In the genomic region with DNA sequence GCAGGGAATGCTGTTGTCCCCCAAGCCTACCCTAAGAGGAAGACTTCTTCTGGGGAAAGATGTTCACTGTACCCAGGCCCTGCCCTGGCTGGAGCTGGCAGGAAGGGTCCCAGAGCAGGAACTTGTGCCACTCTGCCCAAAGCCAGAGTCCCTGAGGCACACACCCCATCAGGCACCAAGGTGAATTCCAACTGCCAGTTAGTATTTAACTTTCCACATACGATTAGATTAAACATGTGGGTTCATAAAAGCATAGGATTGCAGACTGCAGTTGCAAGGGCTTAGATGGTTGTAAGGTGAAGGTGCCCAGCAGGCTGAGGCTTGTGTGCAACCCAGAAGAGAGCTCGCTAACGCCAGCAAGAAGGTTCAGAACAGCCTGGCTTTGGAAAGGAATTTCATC, we compare ENCODE assay signal across 1 cellular context.
TF ChIP-seq lines count a peak whose summit lies in the region.

A gene with protein sequence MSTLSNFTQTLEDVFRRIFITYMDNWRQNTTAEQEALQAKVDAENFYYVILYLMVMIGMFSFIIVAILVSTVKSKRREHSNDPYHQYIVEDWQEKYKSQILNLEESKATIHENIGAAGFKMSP (plus strand): TSS at position 274 of the 400 bp plus-strand sequence. CDS start 6,473 bp downstream, outside the sequence.

TF ChIP-seq in K562, 482 proteins besides CTCF, POLR2A, EP300 and RAD21:
- TF ChIP-seq XRCC5 (IDR thresholded peaks at IDR 0.05; ENCODE audit: low read depth, low read length): no peak
- TF ChIP-seq, protein P1, sequence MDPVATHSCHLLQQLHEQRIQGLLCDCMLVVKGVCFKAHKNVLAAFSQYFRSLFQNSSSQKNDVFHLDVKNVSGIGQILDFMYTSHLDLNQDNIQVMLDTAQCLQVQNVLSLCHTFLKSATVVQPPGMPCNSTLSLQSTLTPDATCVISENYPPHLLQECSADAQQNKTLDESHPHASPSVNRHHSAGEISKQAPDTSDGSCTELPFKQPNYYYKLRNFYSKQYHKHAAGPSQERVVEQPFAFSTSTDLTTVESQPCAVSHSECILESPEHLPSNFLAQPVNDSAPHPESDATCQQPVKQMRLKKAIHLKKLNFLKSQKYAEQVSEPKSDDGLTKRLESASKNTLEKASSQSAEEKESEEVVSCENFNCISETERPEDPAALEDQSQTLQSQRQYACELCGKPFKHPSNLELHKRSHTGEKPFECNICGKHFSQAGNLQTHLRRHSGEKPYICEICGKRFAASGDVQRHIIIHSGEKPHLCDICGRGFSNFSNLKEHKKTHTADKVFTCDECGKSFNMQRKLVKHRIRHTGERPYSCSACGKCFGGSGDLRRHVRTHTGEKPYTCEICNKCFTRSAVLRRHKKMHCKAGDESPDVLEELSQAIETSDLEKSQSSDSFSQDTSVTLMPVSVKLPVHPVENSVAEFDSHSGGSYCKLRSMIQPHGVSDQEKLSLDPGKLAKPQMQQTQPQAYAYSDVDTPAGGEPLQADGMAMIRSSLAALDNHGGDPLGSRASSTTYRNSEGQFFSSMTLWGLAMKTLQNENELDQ (CRISPR knock-in tag; IDR thresholded peaks at IDR 0.05; ENCODE audit: borderline replicate concordance): no peak
- TF ChIP-seq ZNF445 (CRISPR knock-in tag; IDR thresholded peaks at IDR 0.05; ENCODE audit: low read depth): no peak
- no peak for TF ChIP-seq SMC3 (conservative IDR thresholded peaks at IDR 0.05; ENCODE audit: insufficient read depth, low read depth, low read length)
- TF ChIP-seq MTA1 (IDR thresholded peaks at IDR 0.05; ENCODE audit: borderline replicate concordance): no peak
- TF ChIP-seq, protein P2, sequence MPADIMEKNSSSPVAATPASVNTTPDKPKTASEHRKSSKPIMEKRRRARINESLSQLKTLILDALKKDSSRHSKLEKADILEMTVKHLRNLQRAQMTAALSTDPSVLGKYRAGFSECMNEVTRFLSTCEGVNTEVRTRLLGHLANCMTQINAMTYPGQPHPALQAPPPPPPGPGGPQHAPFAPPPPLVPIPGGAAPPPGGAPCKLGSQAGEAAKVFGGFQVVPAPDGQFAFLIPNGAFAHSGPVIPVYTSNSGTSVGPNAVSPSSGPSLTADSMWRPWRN (IDR thresholded peaks at IDR 0.05; ENCODE audit: low read depth): no peak
- TF ChIP-seq IRF2 (CRISPR knock-in tag; IDR thresholded peaks at IDR 0.05): no peak
- no peak for TF ChIP-seq SRF (CRISPR knock-in tag; IDR thresholded peaks at IDR 0.05)
- TF ChIP-seq, protein P3, sequence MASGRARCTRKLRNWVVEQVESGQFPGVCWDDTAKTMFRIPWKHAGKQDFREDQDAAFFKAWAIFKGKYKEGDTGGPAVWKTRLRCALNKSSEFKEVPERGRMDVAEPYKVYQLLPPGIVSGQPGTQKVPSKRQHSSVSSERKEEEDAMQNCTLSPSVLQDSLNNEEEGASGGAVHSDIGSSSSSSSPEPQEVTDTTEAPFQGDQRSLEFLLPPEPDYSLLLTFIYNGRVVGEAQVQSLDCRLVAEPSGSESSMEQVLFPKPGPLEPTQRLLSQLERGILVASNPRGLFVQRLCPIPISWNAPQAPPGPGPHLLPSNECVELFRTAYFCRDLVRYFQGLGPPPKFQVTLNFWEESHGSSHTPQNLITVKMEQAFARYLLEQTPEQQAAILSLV (tag; IDR thresholded peaks at IDR 0.05): no peak
- no peak for TF ChIP-seq MIER1 (IDR thresholded peaks at IDR 0.05; ENCODE audit: low read depth)
- TF ChIP-seq, protein P4, sequence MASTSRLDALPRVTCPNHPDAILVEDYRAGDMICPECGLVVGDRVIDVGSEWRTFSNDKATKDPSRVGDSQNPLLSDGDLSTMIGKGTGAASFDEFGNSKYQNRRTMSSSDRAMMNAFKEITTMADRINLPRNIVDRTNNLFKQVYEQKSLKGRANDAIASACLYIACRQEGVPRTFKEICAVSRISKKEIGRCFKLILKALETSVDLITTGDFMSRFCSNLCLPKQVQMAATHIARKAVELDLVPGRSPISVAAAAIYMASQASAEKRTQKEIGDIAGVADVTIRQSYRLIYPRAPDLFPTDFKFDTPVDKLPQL (IDR thresholded peaks at IDR 0.05; ENCODE audit: extremely low read depth, insufficient read length): no peak
